In the genomic region with DNA sequence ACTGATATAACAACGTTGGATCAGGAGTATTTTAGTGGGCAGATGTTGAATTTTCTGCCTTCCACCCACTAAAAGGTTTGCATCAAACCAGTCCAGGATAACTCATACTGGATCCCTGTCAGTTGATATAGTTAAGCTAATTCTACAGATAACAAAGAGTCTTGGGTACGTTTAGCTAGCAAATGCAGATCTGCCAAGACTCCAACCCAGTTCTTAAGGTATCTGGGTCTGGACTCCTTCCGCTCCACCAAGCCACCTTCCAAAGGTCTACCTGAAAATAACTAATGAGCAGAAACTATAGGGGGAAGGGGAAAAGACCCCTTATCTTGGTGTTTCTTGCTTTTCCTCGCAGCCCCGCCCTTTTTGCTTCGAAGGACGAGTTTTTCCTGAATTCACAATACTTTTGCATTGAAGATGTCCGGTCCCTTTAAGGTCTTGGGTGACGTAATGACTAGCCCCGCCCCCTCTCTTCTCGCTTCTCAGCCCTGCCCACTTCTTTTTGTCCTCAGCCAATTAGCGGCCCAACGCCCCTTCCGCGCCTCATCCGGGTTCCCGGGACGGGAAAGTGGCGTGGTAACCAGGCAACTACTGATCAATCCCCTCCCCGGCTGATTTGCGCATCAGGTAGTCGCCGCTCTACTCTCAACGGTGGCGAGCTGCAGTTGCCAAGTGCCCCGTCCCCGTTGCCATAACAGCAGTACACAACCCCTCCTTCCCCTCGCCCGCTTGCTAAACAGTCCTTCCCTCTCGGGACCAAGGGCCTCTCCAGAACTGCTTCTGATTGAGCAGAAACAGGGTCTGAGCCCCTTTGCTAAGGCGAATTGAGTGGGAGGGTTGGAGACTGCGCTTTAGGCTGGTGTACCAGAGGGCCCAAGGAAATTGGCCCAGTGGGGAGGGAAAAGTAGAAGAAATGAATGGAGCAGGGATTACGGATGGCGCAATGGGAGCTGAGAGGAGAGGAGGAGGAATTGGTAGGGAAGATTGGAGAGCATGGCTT, we compare ENCODE assay signal across 1 cellular context.
A peak's percentile ranks its signal among the peaks of the same experiment; 100 is the strongest.
TF ChIP-seq lines count a peak whose summit lies in the region.

LRRC23 (plus strand) TSS at position 543 of the 997 bp plus-strand sequence. CDS start 812 bp downstream, outside the sequence.

TF ChIP-seq in K562, 482 proteins besides CTCF, POLR2A, EP300 and RAD21 (continued from another document and continues in another):
- no peak; a peak in 1 of 4 replicates for TF ChIP-seq MAZ (CRISPR knock-in tag; conservative IDR thresholded peaks at IDR 0.05 in 1 of 2, IDR thresholded peaks at IDR 0.05 in 1 of 2)
- TF ChIP-seq ZKSCAN3 (CRISPR knock-in tag; IDR thresholded peaks at IDR 0.05) = no peak
- TF ChIP-seq, protein P1, sequence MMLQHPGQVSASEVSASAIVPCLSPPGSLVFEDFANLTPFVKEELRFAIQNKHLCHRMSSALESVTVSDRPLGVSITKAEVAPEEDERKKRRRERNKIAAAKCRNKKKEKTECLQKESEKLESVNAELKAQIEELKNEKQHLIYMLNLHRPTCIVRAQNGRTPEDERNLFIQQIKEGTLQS (IDR thresholded peaks at IDR 0.05) = peak; percentile 97
- TF ChIP-seq, protein P1 (CRISPR knock-in tag; conservative IDR thresholded peaks at IDR 0.05) = no peak; the same call in 1 of the 2 replicates
- TF ChIP-seq KLF13 (tag; IDR thresholded peaks at IDR 0.05; ENCODE audit: borderline replicate concordance, low read depth) = 0 out of 2 replicates have a peak, but pooled peaks have one; percentile 18
- TF ChIP-seq, protein P2, sequence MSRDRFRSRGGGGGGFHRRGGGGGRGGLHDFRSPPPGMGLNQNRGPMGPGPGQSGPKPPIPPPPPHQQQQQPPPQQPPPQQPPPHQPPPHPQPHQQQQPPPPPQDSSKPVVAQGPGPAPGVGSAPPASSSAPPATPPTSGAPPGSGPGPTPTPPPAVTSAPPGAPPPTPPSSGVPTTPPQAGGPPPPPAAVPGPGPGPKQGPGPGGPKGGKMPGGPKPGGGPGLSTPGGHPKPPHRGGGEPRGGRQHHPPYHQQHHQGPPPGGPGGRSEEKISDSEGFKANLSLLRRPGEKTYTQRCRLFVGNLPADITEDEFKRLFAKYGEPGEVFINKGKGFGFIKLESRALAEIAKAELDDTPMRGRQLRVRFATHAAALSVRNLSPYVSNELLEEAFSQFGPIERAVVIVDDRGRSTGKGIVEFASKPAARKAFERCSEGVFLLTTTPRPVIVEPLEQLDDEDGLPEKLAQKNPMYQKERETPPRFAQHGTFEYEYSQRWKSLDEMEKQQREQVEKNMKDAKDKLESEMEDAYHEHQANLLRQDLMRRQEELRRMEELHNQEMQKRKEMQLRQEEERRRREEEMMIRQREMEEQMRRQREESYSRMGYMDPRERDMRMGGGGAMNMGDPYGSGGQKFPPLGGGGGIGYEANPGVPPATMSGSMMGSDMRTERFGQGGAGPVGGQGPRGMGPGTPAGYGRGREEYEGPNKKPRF (IDR thresholded peaks at IDR 0.05; ENCODE audit: low read depth, low read length) = no peak
- TF ChIP-seq TSC22D4 (tag; IDR thresholded peaks at IDR 0.05) = no peak
- TF ChIP-seq, protein P3, sequence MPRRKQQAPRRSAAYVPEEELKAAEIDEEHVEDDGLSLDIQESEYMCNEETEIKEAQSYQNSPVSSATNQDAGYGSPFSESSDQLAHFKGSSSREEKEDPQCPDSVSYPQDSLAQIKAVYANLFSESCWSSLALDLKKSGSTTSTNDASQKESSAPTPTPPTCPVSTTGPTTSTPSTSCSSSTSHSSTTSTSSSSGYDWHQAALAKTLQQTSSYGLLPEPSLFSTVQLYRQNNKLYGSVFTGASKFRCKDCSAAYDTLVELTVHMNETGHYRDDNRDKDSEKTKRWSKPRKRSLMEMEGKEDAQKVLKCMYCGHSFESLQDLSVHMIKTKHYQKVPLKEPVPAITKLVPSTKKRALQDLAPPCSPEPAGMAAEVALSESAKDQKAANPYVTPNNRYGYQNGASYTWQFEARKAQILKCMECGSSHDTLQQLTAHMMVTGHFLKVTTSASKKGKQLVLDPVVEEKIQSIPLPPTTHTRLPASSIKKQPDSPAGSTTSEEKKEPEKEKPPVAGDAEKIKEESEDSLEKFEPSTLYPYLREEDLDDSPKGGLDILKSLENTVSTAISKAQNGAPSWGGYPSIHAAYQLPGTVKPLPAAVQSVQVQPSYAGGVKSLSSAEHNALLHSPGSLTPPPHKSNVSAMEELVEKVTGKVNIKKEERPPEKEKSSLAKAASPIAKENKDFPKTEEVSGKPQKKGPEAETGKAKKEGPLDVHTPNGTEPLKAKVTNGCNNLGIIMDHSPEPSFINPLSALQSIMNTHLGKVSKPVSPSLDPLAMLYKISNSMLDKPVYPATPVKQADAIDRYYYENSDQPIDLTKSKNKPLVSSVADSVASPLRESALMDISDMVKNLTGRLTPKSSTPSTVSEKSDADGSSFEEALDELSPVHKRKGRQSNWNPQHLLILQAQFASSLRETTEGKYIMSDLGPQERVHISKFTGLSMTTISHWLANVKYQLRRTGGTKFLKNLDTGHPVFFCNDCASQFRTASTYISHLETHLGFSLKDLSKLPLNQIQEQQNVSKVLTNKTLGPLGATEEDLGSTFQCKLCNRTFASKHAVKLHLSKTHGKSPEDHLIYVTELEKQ (CRISPR knock-in tag; IDR thresholded peaks at IDR 0.05) = no peak
- peak; percentile 13 for TF ChIP-seq PHF20 (IDR thresholded peaks at IDR 0.05; ENCODE audit: partially characterized antibody)
- TF ChIP-seq, protein P4, sequence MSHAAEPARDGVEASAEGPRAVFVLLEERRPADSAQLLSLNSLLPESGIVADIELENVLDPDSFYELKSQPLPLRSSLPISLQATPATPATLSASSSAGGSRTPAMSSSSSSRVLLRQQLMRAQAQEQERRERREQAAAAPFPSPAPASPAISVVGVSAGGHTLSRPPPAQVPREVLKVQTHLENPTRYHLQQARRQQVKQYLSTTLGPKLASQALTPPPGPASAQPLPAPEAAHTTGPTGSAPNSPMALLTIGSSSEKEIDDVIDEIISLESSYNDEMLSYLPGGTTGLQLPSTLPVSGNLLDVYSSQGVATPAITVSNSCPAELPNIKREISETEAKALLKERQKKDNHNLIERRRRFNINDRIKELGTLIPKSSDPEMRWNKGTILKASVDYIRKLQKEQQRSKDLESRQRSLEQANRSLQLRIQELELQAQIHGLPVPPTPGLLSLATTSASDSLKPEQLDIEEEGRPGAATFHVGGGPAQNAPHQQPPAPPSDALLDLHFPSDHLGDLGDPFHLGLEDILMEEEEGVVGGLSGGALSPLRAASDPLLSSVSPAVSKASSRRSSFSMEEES (CRISPR knock-in tag; IDR thresholded peaks at IDR 0.05) = no peak
- TF ChIP-seq, protein P5, sequence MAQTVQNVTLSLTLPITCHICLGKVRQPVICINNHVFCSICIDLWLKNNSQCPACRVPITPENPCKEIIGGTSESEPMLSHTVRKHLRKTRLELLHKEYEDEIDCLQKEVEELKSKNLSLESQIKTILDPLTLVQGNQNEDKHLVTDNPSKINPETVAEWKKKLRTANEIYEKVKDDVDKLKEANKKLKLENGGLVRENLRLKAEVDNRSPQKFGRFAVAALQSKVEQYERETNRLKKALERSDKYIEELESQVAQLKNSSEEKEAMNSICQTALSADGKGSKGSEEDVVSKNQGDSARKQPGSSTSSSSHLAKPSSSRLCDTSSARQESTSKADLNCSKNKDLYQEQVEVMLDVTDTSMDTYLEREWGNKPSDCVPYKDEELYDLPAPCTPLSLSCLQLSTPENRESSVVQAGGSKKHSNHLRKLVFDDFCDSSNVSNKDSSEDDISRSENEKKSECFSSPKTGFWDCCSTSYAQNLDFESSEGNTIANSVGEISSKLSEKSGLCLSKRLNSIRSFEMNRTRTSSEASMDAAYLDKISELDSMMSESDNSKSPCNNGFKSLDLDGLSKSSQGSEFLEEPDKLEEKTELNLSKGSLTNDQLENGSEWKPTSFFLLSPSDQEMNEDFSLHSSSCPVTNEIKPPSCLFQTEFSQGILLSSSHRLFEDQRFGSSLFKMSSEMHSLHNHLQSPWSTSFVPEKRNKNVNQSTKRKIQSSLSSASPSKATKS (CRISPR knock-in tag; IDR thresholded peaks at IDR 0.05) = no peak
- 0 out of 4 replicates have a peak, but pooled peaks of 1 of the 2 experiments have one; percentile 26 for TF ChIP-seq CSDE1 (IDR thresholded peaks at IDR 0.05)
- TF ChIP-seq, protein P6, sequence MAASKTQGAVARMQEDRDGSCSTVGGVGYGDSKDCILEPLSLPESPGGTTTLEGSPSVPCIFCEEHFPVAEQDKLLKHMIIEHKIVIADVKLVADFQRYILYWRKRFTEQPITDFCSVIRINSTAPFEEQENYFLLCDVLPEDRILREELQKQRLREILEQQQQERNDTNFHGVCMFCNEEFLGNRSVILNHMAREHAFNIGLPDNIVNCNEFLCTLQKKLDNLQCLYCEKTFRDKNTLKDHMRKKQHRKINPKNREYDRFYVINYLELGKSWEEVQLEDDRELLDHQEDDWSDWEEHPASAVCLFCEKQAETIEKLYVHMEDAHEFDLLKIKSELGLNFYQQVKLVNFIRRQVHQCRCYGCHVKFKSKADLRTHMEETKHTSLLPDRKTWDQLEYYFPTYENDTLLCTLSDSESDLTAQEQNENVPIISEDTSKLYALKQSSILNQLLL (CRISPR knock-in tag; IDR thresholded peaks at IDR 0.05; ENCODE audit: borderline replicate concordance) = no peak
- TF ChIP-seq RCOR1 (IDR thresholded peaks at IDR 0.05; ENCODE audit: borderline replicate concordance in 1 of 2, low read depth in 2 of 2, low read length in 2 of 2) = no peak
- peak in 1 of 2 experiments; percentile 74; a peak in 2 of 4 replicates for TF ChIP-seq HDAC1 (IDR thresholded peaks at IDR 0.05)
- TF ChIP-seq CHAMP1 (IDR thresholded peaks at IDR 0.05) = no peak
- TF ChIP-seq CHCHD3 (CRISPR knock-in tag; IDR thresholded peaks at IDR 0.05) = no peak
- TF ChIP-seq ZFP91 (CRISPR knock-in tag; IDR thresholded peaks at IDR 0.05) = peak; percentile 92
- TF ChIP-seq ERF (CRISPR knock-in tag; IDR thresholded peaks at IDR 0.05) = no peak
- no peak for TF ChIP-seq HINFP (tag; conservative IDR thresholded peaks at IDR 0.05; ENCODE audit: low read depth)
- no peak for TF ChIP-seq ESRRA (IDR thresholded peaks at IDR 0.05; ENCODE audit: borderline replicate concordance, low read depth)
- TF ChIP-seq GTF3C2 (IDR thresholded peaks at IDR 0.05; ENCODE audit: borderline replicate concordance, extremely low read depth, insufficient read length) = no peak
